Comparison of ENCODE assay signal across 11 cellular contexts in the genomic region with DNA sequence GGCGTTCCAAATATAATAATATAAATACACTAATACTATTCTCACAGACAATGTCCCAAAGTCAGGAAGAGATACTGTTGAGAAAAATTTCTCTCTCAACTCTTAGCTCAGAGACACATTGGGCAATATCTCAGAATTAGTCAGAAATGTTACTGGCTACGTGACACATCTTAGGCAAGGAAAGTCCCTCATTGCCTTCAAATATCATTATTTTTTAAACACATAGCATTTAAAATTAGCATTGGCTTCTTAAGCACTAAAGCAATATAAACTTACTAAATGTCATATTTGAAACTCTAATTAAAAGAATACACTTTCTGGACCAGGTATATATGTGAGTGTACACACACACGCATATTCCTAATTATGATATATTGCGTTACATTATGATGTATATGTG.
A peak's percentile ranks its signal among the peaks of the same experiment; 100 is the strongest.
DNase-seq lines count a peak whose midpoint lies in the region; ATAC-seq and TF ChIP-seq lines count a peak whose summit lies in the region.
"Had no signal": no experiment of that assay in that cellular context is flagged by ENCODE, and none has a peak within 500 bp of the region (broad histone marks: within the 10 kb centered on the region; RNA-seq: fewer than 3 reads in every experiment).

No MANE protein-coding gene starts in this region.

- no peaks in the 10 kb centered on the region for H3K36me3 Mint-ChIP-seq in type B pancreatic cell
- H3K36me3 Mint-ChIP-seq: activated naive CD4-positive, alpha-beta T cell treated with anti-CD3 and anti-CD28 coated beads, Interleukin-2, amount 50 U/mL, for 24 hours had no signal

- H3K4me3 ChIP-seq in fibroblast of pulmonary artery (replicated peaks; ENCODE audit: low read depth, low read length) = no peak overlapping the region
- H3K4me3 ChIP-seq: pancreas, PC-9 had no signal

- H3K27ac Mint-ChIP-seq in type B pancreatic cell = no peak overlapping the region
- H3K27ac Mint-ChIP-seq: activated naive CD4-positive, alpha-beta T cell treated with anti-CD3 and anti-CD28 coated beads, Interleukin-2, amount 50 U/mL, for 24 hours had no signal

- H3K9me3 Mint-ChIP-seq in type B pancreatic cell = no peaks in the 10 kb centered on the region

- DNase-seq in fibroblast of pulmonary artery (ENCODE audit: low read depth) = peak; percentile 90
- no peak for DNase-seq in NCI-H446 treated with DMSO at 0.1 percent for 48 hours (lab: John Stamatoyannopoulos, UW)
- DNase-seq in type B pancreatic cell (ENCODE audit: extremely low spot score, unreplicated experiment) = no peak
- DNase-seq in NCI-H146 (lab: John Stamatoyannopoulos, UW) = no peak
- DNase-seq in NCI-H1105 treated with DMSO at 0.1 percent for 48 hours (lab: John Stamatoyannopoulos, UW) = no peak
- DNase-seq: pancreas, PC-9 had no signal

- TF ChIP-seq CTCF in fibroblast of pulmonary artery (IDR thresholded peaks at IDR 0.05; ENCODE audit: low read length, missing control alignments) = no peak
- TF ChIP-seq CTCF in type B pancreatic cell (conservative IDR thresholded peaks at IDR 0.05) = no peak

- H3K27me3 Mint-ChIP-seq in type B pancreatic cell = no peaks in the 10 kb centered on the region
- H3K27me3 Mint-ChIP-seq: activated naive CD4-positive, alpha-beta T cell treated with anti-CD3 and anti-CD28 coated beads, Interleukin-2, amount 50 U/mL, for 24 hours had no signal

- peak; percentile 71 for ATAC-seq in GM18502 (IDR thresholded peaks at IDR 0.05; ENCODE audit: poor library complexity, unreplicated experiment)
- peak; percentile 67 for ATAC-seq in GM21786 (IDR thresholded peaks at IDR 0.05; ENCODE audit: unreplicated experiment)
- peak; percentile 78 for ATAC-seq in HG03469 (IDR thresholded peaks at IDR 0.05; ENCODE audit: unreplicated experiment)

- peaks cover 4% of the 10 kb centered on the region for H3K4me1 Mint-ChIP-seq in type B pancreatic cell (ENCODE audit: unreplicated experiment)
- H3K4me1 Mint-ChIP-seq: activated naive CD4-positive, alpha-beta T cell treated with anti-CD3 and anti-CD28 coated beads, Interleukin-2, amount 50 U/mL, for 24 hours had no signal

- H3K4me3 Mint-ChIP-seq in type B pancreatic cell = no peak overlapping the region
- H3K4me3 Mint-ChIP-seq: activated naive CD4-positive, alpha-beta T cell treated with anti-CD3 and anti-CD28 coated beads, Interleukin-2, amount 50 U/mL, for 24 hours had no signal
